Comparison of ENCODE assay signal across 11 cellular contexts in the genomic region with DNA sequence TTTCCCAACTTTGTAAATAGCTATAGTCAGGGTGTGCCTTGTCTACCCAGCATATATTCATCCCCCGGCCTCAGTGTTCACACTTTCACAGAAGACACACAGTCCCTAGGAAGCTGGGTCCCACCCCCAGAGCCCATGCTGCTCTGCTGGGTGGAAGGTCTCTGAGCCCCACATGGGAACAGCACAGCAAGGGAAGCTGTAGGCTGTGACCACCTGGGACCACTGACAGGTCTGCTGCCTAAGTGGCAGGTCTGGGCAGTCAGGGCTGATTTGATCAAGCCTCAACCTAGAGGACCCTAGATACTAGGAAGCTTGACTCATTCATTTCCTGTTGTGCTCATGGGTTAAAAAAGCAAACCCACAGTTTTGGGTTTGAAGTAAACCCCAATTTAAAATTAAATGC. TPM values are rescaled to one million over a fixed set of nuclear protein-coding genes. Genes with fewer than 3 reads are reported as not detected.
A peak's percentile ranks its signal among the peaks of the same experiment; 100 is the strongest.
DNase-seq lines count a peak whose midpoint lies in the region; ATAC-seq and TF ChIP-seq lines count a peak whose summit lies in the region.
"Had no signal": no experiment of that assay in that cellular context is flagged by ENCODE, and none has a peak within 500 bp of the region (broad histone marks: within the 10 kb centered on the region; RNA-seq: fewer than 3 reads in every experiment).

No MANE protein-coding gene starts in this region.

- H3K4me3 ChIP-seq in left ventricle myocardium inferior (no peak overlapping the region), upper lobe of right lung (no peak overlapping the region)
- H3K4me3 ChIP-seq: cardiac muscle cell had no signal

- DNase-seq in left ventricle myocardium inferior (no peak), Right ventricle myocardium superior (no peak), mesothelial cell of epicardium (ENCODE audit: low spot score in 2 of 2, unreplicated experiment in 2 of 2) (peak in 1 of 2 experiments; percentile 28), upper lobe of right lung (no peak), NCI-H69 (lab: John Stamatoyannopoulos, UW) (no peak), DMS53 treated with DMSO at 0.1 percent for 48 hours (lab: John Stamatoyannopoulos, UW; ENCODE audit: unreplicated experiment) (no peak), NCI-H446 (lab: John Stamatoyannopoulos, UW) (no peak)
- DNase-seq in activated T-cell treated with anti-CD3 and anti-CD28 coated beads, Interleukin-2, amount 50 U/mL, for 4 hours = peak; percentile 35
- DNase-seq: HFFc6 had no signal

- peak overlapping the region; percentile 63 for H3K4me3 Mint-ChIP-seq in activated T-cell treated with anti-CD3 and anti-CD28 coated beads, Interleukin-2, amount 50 U/mL, for 4 hours
- no peak overlapping the region for H3K4me3 Mint-ChIP-seq in mesothelial cell of epicardium
- H3K4me3 Mint-ChIP-seq: HFFc6 had no signal

- H3K27me3 ChIP-seq in left ventricle myocardium inferior (ENCODE audit: low read depth) (peaks cover 36% of the 10 kb centered on the region), upper lobe of right lung (no peaks in the 10 kb centered on the region)
- H3K27me3 ChIP-seq: cardiac muscle cell had no signal

- H3K4me1 ChIP-seq in left ventricle myocardium inferior (peaks cover 28% of the 10 kb centered on the region), upper lobe of right lung (peaks cover 30% of the 10 kb centered on the region)

- H3K9me3 ChIP-seq in left ventricle myocardium inferior (replicated peaks) (peaks cover 6% of the 10 kb centered on the region), upper lobe of right lung (no peaks in the 10 kb centered on the region)

- peak overlapping the region; percentile 83 for H3K27ac Mint-ChIP-seq in mesothelial cell of epicardium
- H3K27ac Mint-ChIP-seq: HFFc6 had no signal

- H3K36me3 Mint-ChIP-seq in activated T-cell treated with anti-CD3 and anti-CD28 coated beads, Interleukin-2, amount 50 U/mL, for 4 hours (ENCODE audit: insufficient read depth) = peaks cover 27% of the 10 kb centered on the region
- no peaks in the 10 kb centered on the region for H3K36me3 Mint-ChIP-seq in mesothelial cell of epicardium

- TF ChIP-seq CTCF in left ventricle myocardium inferior (IDR thresholded peaks at IDR 0.05; ENCODE audit: borderline replicate concordance) = no peak
- TF ChIP-seq CTCF in mesothelial cell of epicardium (IDR thresholded peaks at IDR 0.05; ENCODE audit: unreplicated experiment) = no peak
- TF ChIP-seq CTCF in upper lobe of right lung (IDR thresholded peaks at IDR 0.05) = no peak

- no peaks in the 10 kb centered on the region for H3K36me3 ChIP-seq in left ventricle myocardium inferior
- no peaks in the 10 kb centered on the region for H3K36me3 ChIP-seq in upper lobe of right lung
- H3K36me3 ChIP-seq: cardiac muscle cell had no signal

- no peaks in the 10 kb centered on the region for H3K27me3 Mint-ChIP-seq in activated T-cell treated with anti-CD3 and anti-CD28 coated beads, Interleukin-2, amount 50 U/mL, for 4 hours (ENCODE audit: low read depth)
- peaks cover 28% of the 10 kb centered on the region for H3K27me3 Mint-ChIP-seq in mesothelial cell of epicardium (ENCODE audit: low read depth)

- H3K4me1 Mint-ChIP-seq in activated T-cell treated with anti-CD3 and anti-CD28 coated beads, Interleukin-2, amount 50 U/mL, for 4 hours (ENCODE audit: low read depth) = peaks cover 98% of the 10 kb centered on the region
- peaks cover 12% of the 10 kb centered on the region for H3K4me1 Mint-ChIP-seq in mesothelial cell of epicardium

- ATAC-seq in Right ventricle myocardium superior (ENCODE audit: poor library complexity) = no peak
- peak; percentile 35 to 41 for ATAC-seq in activated T-cell treated with anti-CD3 and anti-CD28 coated beads, Interleukin-2, amount 50 U/mL, for 4 hours
- no peak for ATAC-seq in upper lobe of right lung

- intact Hi-C loops in left ventricle myocardium inferior (cut with micrococcal nuclease) (no loop called here), Right ventricle myocardium superior (cut with DNase I) (no loop called here), upper lobe of right lung (cut with DNase I) (no loop called here)

- H3K27ac ChIP-seq in left ventricle myocardium inferior (replicated peaks) (peak overlapping the region; percentile 71), upper lobe of right lung (peak overlapping the region; percentile 66)
- H3K27ac ChIP-seq: cardiac muscle cell had no signal

- peaks cover 3% of the 10 kb centered on the region for H3K9me3 Mint-ChIP-seq in activated T-cell treated with anti-CD3 and anti-CD28 coated beads, Interleukin-2, amount 50 U/mL, for 4 hours
- peaks cover 7% of the 10 kb centered on the region for H3K9me3 Mint-ChIP-seq in mesothelial cell of epicardium
- H3K9me3 Mint-ChIP-seq: HFFc6 had no signal

RNA-seq across cellular contexts. Expression of gene IL10RA, which starts 16.8 kb away (rescaled TPM):
- total RNA-seq in left ventricle myocardium inferior = 5.0 TPM
- total RNA-seq in Right ventricle myocardium superior = 6.2 TPM
- 10 to 100 TPM; 30.5 to 39.3 (median 36.6) TPM for total RNA-seq in activated T-cell treated with anti-CD3 and anti-CD28 coated beads, Interleukin-2, amount 50 U/mL, for 4 hours
- total RNA-seq in mesothelial cell of epicardium = 0.38 to 0.78 TPM (median 0.42 TPM) in 3 replicates
- total RNA-seq in upper lobe of right lung = 33.8 TPM
- total RNA-seq: cardiac muscle cell, HFFc6, SK-MEL-5 had no signal

Comparison
In these comparisons a context has a peak if more than half of its experiments do, and no peak if none do; other contexts are left out.
1. ATAC-seq: peak in activated T-cell treated with anti-CD3 and anti-CD28 coated beads, Interleukin-2, amount 50 U/mL, for 4 hours (2 of 2); none in Right ventricle myocardium superior (single experiment) and upper lobe of right lung (single experiment).